16 cellular contexts compared by ENCODE assay signal in genomic region chr10:119445935-119446317, GRCh38.
DNase-seq lines count a peak whose midpoint lies in the region; ATAC-seq and TF ChIP-seq lines count a peak whose summit lies in the region.
"Had no signal": no experiment of that assay in that cellular context is flagged by ENCODE, and none has a peak within 500 bp of the region (broad histone marks: within the 10 kb centered on the region; RNA-seq: fewer than 3 reads in every experiment).

No MANE protein-coding gene starts in this region.

- peaks cover 81% of the 10 kb centered on the region for H3K36me3 ChIP-seq in IMR-90 (ENCODE audit: control insufficient read depth, insufficient read depth, low read length)
- H3K36me3 ChIP-seq: ovary, SJCRH30 had no signal

- no peak overlapping the region for H3K14ac ChIP-seq in IMR-90 (replicated peaks; ENCODE audit: low read depth, low read length)

- TF ChIP-seq RAD21 in IMR-90 (IDR thresholded peaks at IDR 0.05; ENCODE audit: low read length): no peak

- no peak overlapping the region for H2BK20ac ChIP-seq in IMR-90 (ENCODE audit: low read depth, low read length)

- no peak overlapping the region for H2BK120ac ChIP-seq in IMR-90 (ENCODE audit: low read depth, low read length)

- DNase-seq in Right ventricle myocardium superior: peak; percentile 33
- DNase-seq in cardiac septum (ENCODE audit: low spot score): no peak
- no peak for DNase-seq in IMR-90
- no peak for DNase-seq in glutamatergic neuron
- DNase-seq in stimulated activated effector memory CD8-positive, alpha-beta T cell treated with anti-CD3 and anti-CD28 coated beads, Interleukin-12 subunit alpha, Interleukin-12 subunit beta, amount 100 ng/mL, for 72 hours (ENCODE audit: low spot score in 2 of 2): no peak
- no peak for DNase-seq in COLO668 (lab: John Stamatoyannopoulos, UW; ENCODE audit: unreplicated experiment)
- DNase-seq in kidney glomerular epithelial cell (lab: John Stamatoyannopoulos, UW): no peak

- H3K4me3 Mint-ChIP-seq in glutamatergic neuron (ENCODE audit: unreplicated experiment): no peak overlapping the region
- no peak overlapping the region for H3K4me3 Mint-ChIP-seq in stimulated activated effector memory CD8-positive, alpha-beta T cell treated with anti-CD3 and anti-CD28 coated beads, Interleukin-12 subunit alpha, Interleukin-12 subunit beta, amount 100 ng/mL, for 72 hours
- H3K4me3 Mint-ChIP-seq: activated B cell treated with CpG ODN at 0.5 μM for 24 hours, endodermal cell, nephron progenitor cell had no signal

- H3K4me2 ChIP-seq in IMR-90 (ENCODE audit: low read depth, low read length): no peak overlapping the region

- H2BK15ac ChIP-seq in IMR-90 (ENCODE audit: low read depth, low read length): no peak overlapping the region

- no peak overlapping the region for H2AK9ac ChIP-seq in IMR-90 (replicated peaks; ENCODE audit: low read depth, low read length, poor library complexity)

- H2AFZ ChIP-seq in IMR-90 (replicated peaks; ENCODE audit: low read length, poor library complexity): no peak overlapping the region

- in situ Hi-C loops in IMR-90 (cut with MboI; ENCODE audit: low sequenced_read_pairs): loop anchor here (5.0 kb wide), 1 partner anchor 249 kb away; no protein-coding TSS in a partner anchor

- H3K9me3 Mint-ChIP-seq in glutamatergic neuron (ENCODE audit: unreplicated experiment): peaks cover 25% of the 10 kb centered on the region
- H3K9me3 Mint-ChIP-seq in stimulated activated effector memory CD8-positive, alpha-beta T cell treated with anti-CD3 and anti-CD28 coated beads, Interleukin-12 subunit alpha, Interleukin-12 subunit beta, amount 100 ng/mL, for 72 hours: no peaks in the 10 kb centered on the region
- H3K9me3 Mint-ChIP-seq: activated B cell treated with CpG ODN at 0.5 μM for 24 hours, endodermal cell, nephron progenitor cell had no signal

- no peak overlapping the region for H3K23ac ChIP-seq in IMR-90 (ENCODE audit: low read depth, low read length)

- H3K4ac ChIP-seq in IMR-90 (ENCODE audit: low read depth, low read length): no peak overlapping the region

- H3K18ac ChIP-seq in IMR-90 (ENCODE audit: low read depth, low read length): no peak overlapping the region

- H3K79me1 ChIP-seq in IMR-90 (ENCODE audit: low read depth in 1 of 2, low read length in 2 of 2): peaks cover 0 to 10% of the 10 kb centered on the region in 2 experiments; a peak in 2 of 4 replicates

- H3K4me1 ChIP-seq in IMR-90 (ENCODE audit: control insufficient read depth, insufficient read depth, low read length): peaks cover 11% of the 10 kb centered on the region; the same call in 1 of the 2 replicates

- 100% methylated on average over 3 of the region's 5 CpGs; no CpG with 5 or more reads in 1 of the 2 experiments for WGBS in IMR-90 (ENCODE audit: extremely low coverage in 2 of 2, insufficient read length in 1 of 2), 2 experiments

- dilution Hi-C loops in IMR-90 (cut with HindIII; ENCODE audit: low sequenced_read_pairs, unreplicated experiment): no loop called here

- TF ChIP-seq POLR2A in IMR-90 (IDR thresholded peaks at IDR 0.05; ENCODE audit: low read depth, low read length): no peak

- peaks cover 7% of the 10 kb centered on the region for H4K20me1 ChIP-seq in IMR-90 (ENCODE audit: insufficient read depth, low read length)

- H4K8ac ChIP-seq in IMR-90 (ENCODE audit: low read depth in 2 of 2, low read length in 2 of 2): no peak overlapping the region

- POLR2A ChIA-PET in IMR-90 (lab: Charles Lee; ENCODE audit: unreplicated experiment): no interaction called here

- CTCF ChIA-PET in IMR-90 (lab: Yijun Ruan, JAX): interaction anchor here (0.6 to 2.4 kb wide), 7 partner anchors 39 to 246 kb away, joined by 3 to 31 read pairs (median 3); partner anchors contain the start of gene GRK5

- H3K27me3 ChIP-seq in IMR-90 (ENCODE audit: control insufficient read depth, insufficient read depth, low read length): no peaks in the 10 kb centered on the region
- H3K27me3 ChIP-seq: ovary, SJCRH30, suprapubic skin, upper lobe of right lung had no signal

- H2AK5ac ChIP-seq in IMR-90 (ENCODE audit: low read depth, low read length): no peak overlapping the region

- no peak overlapping the region for H3K27ac ChIP-seq in IMR-90 (ENCODE audit: insufficient read depth, low read length)
- H3K27ac ChIP-seq: ovary, SJCRH30, suprapubic skin, upper lobe of right lung had no signal

- peak overlapping the region; percentile 5; the same call in 1 of the 2 replicates for H3K56ac ChIP-seq in IMR-90 (ENCODE audit: extremely low read depth, insufficient read depth, low read length)

- no peaks in the 10 kb centered on the region for H3K9me3 ChIP-seq in IMR-90 (ENCODE audit: control insufficient read depth, insufficient read depth, low read length)
- H3K9me3 ChIP-seq: mucosa of descending colon, ovary, SJCRH30, suprapubic skin, upper lobe of right lung had no signal

- peak overlapping the region; percentile 31 for H3K27ac Mint-ChIP-seq in glutamatergic neuron (ENCODE audit: unreplicated experiment)
- peak overlapping the region; percentile 79 for H3K27ac Mint-ChIP-seq in stimulated activated effector memory CD8-positive, alpha-beta T cell treated with anti-CD3 and anti-CD28 coated beads, Interleukin-12 subunit alpha, Interleukin-12 subunit beta, amount 100 ng/mL, for 72 hours
- H3K27ac Mint-ChIP-seq: endodermal cell, nephron progenitor cell had no signal

- H3K36me3 Mint-ChIP-seq in glutamatergic neuron (ENCODE audit: unreplicated experiment): peaks cover 11% of the 10 kb centered on the region
- H3K36me3 Mint-ChIP-seq in stimulated activated effector memory CD8-positive, alpha-beta T cell treated with anti-CD3 and anti-CD28 coated beads, Interleukin-12 subunit alpha, Interleukin-12 subunit beta, amount 100 ng/mL, for 72 hours: peaks cover 4% of the 10 kb centered on the region

- no peak overlapping the region for H2BK5ac ChIP-seq in IMR-90 (ENCODE audit: low read depth, low read length, poor library complexity, severe bottlenecking)

- ATAC-seq in Right ventricle myocardium superior (ENCODE audit: poor library complexity) (no peak), IMR-90 (ENCODE audit: low read depth) (no peak)
- no peak for ATAC-seq in stimulated activated effector memory CD8-positive, alpha-beta T cell treated with anti-CD3 and anti-CD28 coated beads, Interleukin-12 subunit alpha, Interleukin-12 subunit beta, amount 100 ng/mL, for 72 hours

- TF ChIP-seq CTCF in IMR-90 (conservative IDR thresholded peaks at IDR 0.05; ENCODE audit: low read depth, low read length) (no peak), glutamatergic neuron (IDR thresholded peaks at IDR 0.05; ENCODE audit: partially characterized antibody, unreplicated experiment) (no peak)

- intact Hi-C loops in Right ventricle myocardium superior (cut with DNase I): loop anchor here (2.0 kb wide), 1 partner anchor 247 kb away; no protein-coding TSS in a partner anchor
- intact Hi-C loops in cardiac septum (cut with DNase I): loop anchor here (1.0 to 10.0 kb wide), 3 partner anchors 99 to 247 kb away; partner anchors contain the start of genes GRK5 and RGS10
- intact Hi-C loops in IMR-90 (cut with micrococcal nuclease): loop anchor here (1.0 to 5.0 kb wide), 4 partner anchors 96 to 309 kb away; partner anchors contain the start of gene RGS10

- no TSS peak for BruUV-seq in IMR-90 (replicated peaks; lab: Mats Ljungman, UMichigan)

- peaks cover 30% of the 10 kb centered on the region for H3K4me1 Mint-ChIP-seq in glutamatergic neuron (ENCODE audit: low read depth, unreplicated experiment)
- peaks cover 18% of the 10 kb centered on the region for H3K4me1 Mint-ChIP-seq in stimulated activated effector memory CD8-positive, alpha-beta T cell treated with anti-CD3 and anti-CD28 coated beads, Interleukin-12 subunit alpha, Interleukin-12 subunit beta, amount 100 ng/mL, for 72 hours

- H3K9ac ChIP-seq in IMR-90 (ENCODE audit: low read depth, low read length): no peak overlapping the region

- peaks cover 8% of the 10 kb centered on the region for H3K27me3 Mint-ChIP-seq in glutamatergic neuron (ENCODE audit: unreplicated experiment)
- H3K27me3 Mint-ChIP-seq: activated B cell treated with CpG ODN at 0.5 μM for 24 hours had no signal

- no peak overlapping the region for H4K5ac ChIP-seq in IMR-90 (ENCODE audit: low read depth, low read length)

- H4K91ac ChIP-seq in IMR-90 (ENCODE audit: insufficient read depth, low read depth, low read length): no peak overlapping the region

- peaks cover 5% of the 10 kb centered on the region; the same call in 1 of the 2 replicates for H3K9me1 ChIP-seq in IMR-90 (ENCODE audit: insufficient read depth, low read length)

- no peak overlapping the region for H3K4me3 ChIP-seq in IMR-90 (ENCODE audit: insufficient read depth, low read depth, low read length)
- H3K4me3 ChIP-seq: lung, mucosa of descending colon, ovary, SJCRH30, suprapubic skin, upper lobe of right lung had no signal

TF ChIP-seq in IMR-90, 13 proteins besides CTCF, POLR2A, EP300 and RAD21 (continues in another document):
- TF ChIP-seq, protein P1, sequence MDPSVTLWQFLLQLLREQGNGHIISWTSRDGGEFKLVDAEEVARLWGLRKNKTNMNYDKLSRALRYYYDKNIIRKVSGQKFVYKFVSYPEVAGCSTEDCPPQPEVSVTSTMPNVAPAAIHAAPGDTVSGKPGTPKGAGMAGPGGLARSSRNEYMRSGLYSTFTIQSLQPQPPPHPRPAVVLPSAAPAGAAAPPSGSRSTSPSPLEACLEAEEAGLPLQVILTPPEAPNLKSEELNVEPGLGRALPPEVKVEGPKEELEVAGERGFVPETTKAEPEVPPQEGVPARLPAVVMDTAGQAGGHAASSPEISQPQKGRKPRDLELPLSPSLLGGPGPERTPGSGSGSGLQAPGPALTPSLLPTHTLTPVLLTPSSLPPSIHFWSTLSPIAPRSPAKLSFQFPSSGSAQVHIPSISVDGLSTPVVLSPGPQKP (IDR thresholded peaks at IDR 0.05; ENCODE audit: borderline replicate concordance, low read depth, low read length): no peak
- TF ChIP-seq SMC3 (IDR thresholded peaks at IDR 0.05; ENCODE audit: low read depth, low read length) (no peak), USF2 (IDR thresholded peaks at IDR 0.05; ENCODE audit: low read depth, low read length) (no peak), CHD1 (IDR thresholded peaks at IDR 0.05; ENCODE audit: low read depth, low read length) (no peak), MAZ (IDR thresholded peaks at IDR 0.05; ENCODE audit: borderline replicate concordance, low read depth, low read length) (no peak), NFE2L2 (IDR thresholded peaks at IDR 0.05; ENCODE audit: low read depth, low read length) (no peak), RCOR1 (IDR thresholded peaks at IDR 0.05; ENCODE audit: insufficient replicate concordance, low read length) (no peak), MAFK (IDR thresholded peaks at IDR 0.05; ENCODE audit: low read depth, low read length) (no peak), RFX5 (IDR thresholded peaks at IDR 0.05; ENCODE audit: low read depth, low read length) (no peak)
